In genomic region chr2:195479407-195479806, GRCh38 we compare ENCODE assay signal across 1 cellular context.
TF ChIP-seq lines count a peak whose summit lies in the region.

No MANE protein-coding gene starts in this region.

TF ChIP-seq in IMR-90, 13 proteins besides CTCF, POLR2A, EP300 and RAD21 (continued from another document):
- no peak for TF ChIP-seq MAZ (IDR thresholded peaks at IDR 0.05; ENCODE audit: borderline replicate concordance, low read depth, low read length)
- no peak for TF ChIP-seq CHD1 (IDR thresholded peaks at IDR 0.05; ENCODE audit: low read depth, low read length)
- TF ChIP-seq NFE2L2 (IDR thresholded peaks at IDR 0.05; ENCODE audit: low read depth, low read length) = no peak
- TF ChIP-seq ELK1 (IDR thresholded peaks at IDR 0.05; ENCODE audit: borderline replicate concordance, low read depth, low read length) = no peak
- TF ChIP-seq RFX5 (IDR thresholded peaks at IDR 0.05; ENCODE audit: low read depth, low read length) = no peak
- TF ChIP-seq CEBPB (IDR thresholded peaks at IDR 0.05; ENCODE audit: low read depth, low read length) = no peak
